ENCODE assay signal across 28 cellular contexts in genomic region chr13:76971215-76971614, GRCh38. TPM values are rescaled to one million over a fixed set of nuclear protein-coding genes. Genes with fewer than 3 reads are reported as not detected.
DNase-seq lines count a peak whose midpoint lies in the region; ATAC-seq, FAIRE-seq and TF ChIP-seq lines count a peak whose summit lies in the region.
"Had no signal": no experiment of that assay in that cellular context is flagged by ENCODE, and none has a peak within 500 bp of the region (broad histone marks: within the 10 kb centered on the region; RNA-seq: fewer than 3 reads in every experiment).

No MANE protein-coding gene starts in this region.

- FAIRE-seq in GM12892 (lab: Jason Lieb, UNC) = peak; percentile 84
- FAIRE-seq: frontal cortex had no signal

- DNase-seq in GM12892 (ENCODE audit: insufficient read length) = no peak
- DNase-seq in activated CD8-positive, alpha-beta memory T cell treated with anti-CD3 and anti-CD28 coated beads for 24 hours = no peak
- no peak for DNase-seq in cardiac septum (ENCODE audit: low spot score)
- DNase-seq in head of caudate nucleus = no peak
- no peak for DNase-seq in T-helper 2 cell
- DNase-seq: ACHN; activated CD4-positive, alpha-beta memory T cell treated with anti-CD3 and anti-CD28 coated beads for 36 hours; activated naive CD4-positive, alpha-beta T cell; activated T-cell treated with anti-CD3 and anti-CD28 coated beads, Interleukin-2, amount 50 U/mL, for 1 hour; amniotic stem cell; mammary epithelial cell; NCI-H1436; NCI-H2171; NCI-H526 treated with DMSO at 0.1 percent for 48 hours; occipital lobe; OCI-M1; right cardiac atrium; stimulated activated CD4-positive, alpha-beta T cell treated with anti-CD3 and anti-CD28 coated beads, Interleukin-15, amount 100 ng/mL, for 24 hours; T-helper 17 cell; WERI-Rb-1 had no signal

- ATAC-seq in GM19351 (IDR thresholded peaks at IDR 0.05; ENCODE audit: unreplicated experiment) (peak; percentile 80), HG02938 (IDR thresholded peaks at IDR 0.05; ENCODE audit: unreplicated experiment) (peak; percentile 68), HG03565 (IDR thresholded peaks at IDR 0.05; ENCODE audit: unreplicated experiment) (peak; percentile 81)
- ATAC-seq: right cardiac atrium, T-helper 17 cell had no signal

- TF ChIP-seq POLR2A in GM12892 (IDR thresholded peaks at IDR 0.05; ENCODE audit: low read depth, low read length) = no peak

- intact Hi-C loops in cardiac septum (cut with DNase I) = loop anchor here (10.0 kb wide), 1 partner anchor 1096 kb away; no protein-coding TSS in a partner anchor
- intact Hi-C loops in head of caudate nucleus (cut with DNase I) = no loop called here

RNA-seq across cellular contexts. Expression of gene CLN5, which starts 20.7 kb away (rescaled TPM):
- polyA plus RNA-seq in GM12892 (2012; ENCODE audit: missing spikeins) = 15.4 TPM
- total RNA-seq in cardiac septum = 13.4 TPM

RNA-seq across cellular contexts. Expression of gene ACOD1, which starts 22.9 kb away (rescaled TPM):
- not detected for polyA plus RNA-seq in GM12892 (2012; ENCODE audit: missing spikeins)
- not detected for total RNA-seq in cardiac septum
- total RNA-seq: activated CD4-positive, alpha-beta memory T cell treated with anti-CD3 and anti-CD28 coated beads for 36 hours; frontal cortex; kidney epithelial cell; mammary epithelial cell; myocyte; occipital lobe; right cardiac atrium; SJCRH30; T-helper 17 cell had no signal
- polyA plus RNA-seq: esophagus, mammary epithelial cell, right cardiac atrium had no signal

RNA-seq across cellular contexts. Expression of gene FBXL3, which starts 55.7 kb away (rescaled TPM):
- polyA plus RNA-seq in GM12892 (2012; ENCODE audit: missing spikeins) = 21.2 TPM
- 35.1 TPM for total RNA-seq in cardiac septum
